ENCODE assay signal across 15 cellular contexts in genomic region chr2:348517-348916, GRCh38.
"Had no signal": no experiment of that assay in that cellular context is flagged by ENCODE, and none has a peak within 500 bp of the region (broad histone marks: within the 10 kb centered on the region; RNA-seq: fewer than 3 reads in every experiment).

No MANE protein-coding gene starts in this region.

- H3K36me3 ChIP-seq: lower lobe of right lung, right atrium auricular region had no signal

- H3K27ac ChIP-seq: lower lobe of right lung, right atrium auricular region had no signal

- H3K4me1 ChIP-seq: lower lobe of right lung, right atrium auricular region had no signal

- H3K4me3 ChIP-seq: lower lobe of right lung, right atrium auricular region had no signal

- H3K27me3 ChIP-seq: right atrium auricular region had no signal

- ATAC-seq: activated CD8-positive, alpha-beta memory T cell treated with anti-CD3 and anti-CD28 coated beads, Interleukin-2, amount 10 ng/mL, durations not matched to agents 7 days and 5 days; left cardiac atrium; lower lobe of right lung; stimulated activated naive B cell treated with anti-CD40 and anti-IgM and Interleukin-4, amounts not matched to agents 10 μg/mL and 1 μg/mL and 100 μg/mL, for 72 hours had no signal

- H3K9me3 ChIP-seq: lower lobe of right lung, right atrium auricular region had no signal

- DNase-seq: activated CD4-positive, alpha-beta T cell treated with anti-CD3 and anti-CD28 coated beads, Interleukin-2, amount 50 U/mL, for 48 hours; activated CD8-positive, alpha-beta memory T cell treated with anti-CD3 and anti-CD28 coated beads, Interleukin-2, amount 10 ng/mL, durations not matched to agents 7 days and 5 days; activated gamma-delta T cell; activated T-cell treated with anti-CD3 and anti-CD28 coated beads, Interleukin-2, amount 50 U/mL, for 24 hours; caudate nucleus; cortex of kidney; effector CD8-positive, alpha-beta T cell; immature natural killer cell; left cardiac atrium; lower lobe of right lung; naive B cell; stimulated activated CD4-positive, alpha-beta T cell treated with anti-CD3 and anti-CD28 coated beads, Interleukin-2, amount 100 ng/mL, for 24 hours; stimulated activated naive B cell treated with anti-CD40 and anti-IgM and Interleukin-4, amounts not matched to agents 10 μg/mL and 1 μg/mL and 100 μg/mL, for 72 hours; substantia nigra had no signal
